In genomic region chr11:101862410-101863233, GRCh38 we compare ENCODE assay signal across 10 cellular contexts. TPM values are rescaled to one million over a fixed set of nuclear protein-coding genes. Genes with fewer than 3 reads are reported as not detected.
DNase-seq lines count a peak whose midpoint lies in the region; ATAC-seq and TF ChIP-seq lines count a peak whose summit lies in the region.
"Had no signal": no experiment of that assay in that cellular context is flagged by ENCODE, and none has a peak within 500 bp of the region (broad histone marks: within the 10 kb centered on the region; RNA-seq: fewer than 3 reads in every experiment).

No MANE protein-coding gene starts in this region.

- peak; percentile 73 for TF ChIP-seq CTCF in H9 (conservative IDR thresholded peaks at IDR 0.05)
- peak; percentile 75 for TF ChIP-seq CTCF in Panc1 (IDR thresholded peaks at IDR 0.05)
- TF ChIP-seq CTCF in fibroblast of villous mesenchyme (IDR thresholded peaks at IDR 0.05; ENCODE audit: insufficient read depth, low read depth, low read length) = peak; percentile 66

- H3K4me2 ChIP-seq in H9 (ENCODE audit: insufficient read depth, insufficient read length, low read length) = no peak overlapping the region

- H3K4me3 ChIP-seq in Panc1 (ENCODE audit: low read depth in 2 of 2, low read length in 2 of 2) (no peak overlapping the region), fibroblast of villous mesenchyme (ENCODE audit: low read depth, low read length) (no peak overlapping the region), skeletal muscle cell (ENCODE audit: low read depth, low read length) (no peak overlapping the region)

- H3K27ac Mint-ChIP-seq in H9 = peak overlapping the region in 1 of 3 experiments; percentile 1; a peak in 1 of 7 replicates
- H3K27ac Mint-ChIP-seq: T-helper 1 cell treated with Interleukin-12 subunit alpha and Interleukin-12 subunit beta and Interleukin-4 antibody, amounts not matched to agents 30 μg/mL and 1 μg/mL, for 36 hours had no signal

- no peaks in the 10 kb centered on the region for H4K20me1 ChIP-seq in H9 (ENCODE audit: control insufficient read depth, insufficient read depth, insufficient read length)

- H3K23me2 ChIP-seq in H9 (ENCODE audit: insufficient read length, low read depth, low read length, poor library complexity, severe bottlenecking) = no peaks in the 10 kb centered on the region

- H3K18ac ChIP-seq in H9 (ENCODE audit: insufficient read length, low read depth, low read length) = no peak overlapping the region

- H3K27ac ChIP-seq in H9 (ENCODE audit: insufficient read length, low read depth, low read length) (no peak overlapping the region), Panc1 (ENCODE audit: low read length) (peak overlapping the region; percentile 57)
- H3K27ac ChIP-seq: parathyroid adenoma had no signal

- intact Hi-C loops in Panc1 (cut with micrococcal nuclease; ENCODE audit: unreplicated experiment) = no loop called here

- H2BK12ac ChIP-seq in H9 (ENCODE audit: insufficient read length, low read depth, low read length) = no peak overlapping the region

- peaks cover 2 to 7% of the 10 kb centered on the region in 2 experiments for H3K4me1 Mint-ChIP-seq in H9

- H3K79me1 ChIP-seq in H9 (ENCODE audit: insufficient read depth, low read depth, low read length, poor library complexity, severe bottlenecking) = no peaks in the 10 kb centered on the region

- no peak overlapping the region for H2BK120ac ChIP-seq in H9 (ENCODE audit: low read depth, low read length, poor library complexity, severe bottlenecking)

- H3K4ac ChIP-seq in H9 (ENCODE audit: low read depth, low read length) = no peak overlapping the region

- ATAC-seq in Panc1 (peak; percentile 75), GM18861 (IDR thresholded peaks at IDR 0.05; ENCODE audit: unreplicated experiment) (no peak), HG03108 (IDR thresholded peaks at IDR 0.05; ENCODE audit: unreplicated experiment) (no peak), HG03342 (IDR thresholded peaks at IDR 0.05; ENCODE audit: unreplicated experiment) (no peak)

- H3K4me3 Mint-ChIP-seq in H9 = no peak overlapping the region
- H3K4me3 Mint-ChIP-seq: T-helper 1 cell treated with Interleukin-12 subunit alpha and Interleukin-12 subunit beta and Interleukin-4 antibody, amounts not matched to agents 30 μg/mL and 1 μg/mL, for 36 hours had no signal

- H4K91ac ChIP-seq in H9 (ENCODE audit: insufficient read length, low read depth, low read length) = no peak overlapping the region

- in situ Hi-C loops in Panc1 (cut with HindIII; ENCODE audit: low pct_unique_long_range_greater_than_20kb, low sequenced_read_pairs) = no loop called here

- no peak overlapping the region for H3K56ac ChIP-seq in H9 (ENCODE audit: insufficient read length, low read depth, low read length)

- no peak overlapping the region for H2BK5ac ChIP-seq in H9 (ENCODE audit: insufficient read length, low read length)

- no peak overlapping the region for H3K23ac ChIP-seq in H9 (ENCODE audit: insufficient read length, low read depth, low read length)

- peaks cover 4 to 11% (median 5%) of the 10 kb centered on the region in 3 experiments; a peak in 5 of 7 replicates for H3K36me3 Mint-ChIP-seq in H9 (ENCODE audit: insufficient read depth in 1 of 3, low read depth in 3 of 3)

- no peak overlapping the region for H3K14ac ChIP-seq in H9 (ENCODE audit: insufficient read depth, low read length)

- H2BK15ac ChIP-seq in H9 (ENCODE audit: low read depth, low read length) = no peak overlapping the region

- H2AFZ ChIP-seq in H9 (ENCODE audit: low read length) = no peak overlapping the region
- H2AFZ ChIP-seq: parathyroid adenoma had no signal

- H3K36me3 ChIP-seq in Panc1 (ENCODE audit: control insufficient read depth, insufficient read depth, low read length) = no peaks in the 10 kb centered on the region

- no peak overlapping the region for H3K9ac ChIP-seq in H9 (ENCODE audit: extremely low read depth, insufficient read length, low read length)
- H3K9ac ChIP-seq: parathyroid adenoma had no signal

- CTCF ChIA-PET in Panc1 (lab: Charles Lee) = interaction anchor here (0.5 to 4.0 kb wide), 3 partner anchors 22 to 1207 kb away, joined by 3 to 54 read pairs (median 4); no protein-coding TSS in a partner anchor

- peak; percentile 50 for DNase-seq in H9
- DNase-seq in Panc1 (ENCODE audit: low read depth, low spot score) = no peak
- peak; percentile 75 for DNase-seq in fibroblast of villous mesenchyme (ENCODE audit: low read depth)
- DNase-seq in skeletal muscle cell (ENCODE audit: low read depth) = peak; percentile 36
- no peak for DNase-seq in DMS79 (lab: John Stamatoyannopoulos, UW)

- H3K27me3 ChIP-seq in H9 (ENCODE audit: insufficient read depth, low read length) (no peaks in the 10 kb centered on the region), Panc1 (ENCODE audit: control insufficient read depth, insufficient read depth, low read length) (no peaks in the 10 kb centered on the region)

- no TSS peak for BruUV-seq in Panc1 (replicated peaks; lab: Mats Ljungman, UMichigan)

- POLR2A ChIA-PET in Panc1 (lab: Charles Lee) = no interaction called here

- no peak overlapping the region for H4K5ac ChIP-seq in H9 (ENCODE audit: insufficient read length, low read depth, low read length)

- H3K9me3 ChIP-seq in H9 (ENCODE audit: control insufficient read depth, low read depth, low read length) (no peaks in the 10 kb centered on the region), Panc1 (ENCODE audit: control insufficient read depth, insufficient read depth, low read depth, low read length) (no peaks in the 10 kb centered on the region)

- peaks cover 10 to 12% of the 10 kb centered on the region in 2 experiments for H3K9me3 Mint-ChIP-seq in H9

- H4K8ac ChIP-seq in H9 (replicated peaks; ENCODE audit: insufficient read length, low read depth, low read length) = no peak overlapping the region

- no peak overlapping the region for H2AK5ac ChIP-seq in H9 (ENCODE audit: insufficient read length, low read length)

- no peaks in the 10 kb centered on the region for H3K79me2 ChIP-seq in H9 (ENCODE audit: insufficient read depth, low read length)
- H3K79me2 ChIP-seq: parathyroid adenoma had no signal

- H3T11ph ChIP-seq in H9 (ENCODE audit: low read length) = no peak overlapping the region

- no peaks in the 10 kb centered on the region for H3K27me3 Mint-ChIP-seq in H9 (ENCODE audit: low read depth)

- no peak overlapping the region for H2BK20ac ChIP-seq in H9 (ENCODE audit: low read depth, low read length, poor library complexity, severe bottlenecking)

- H3K4me1 ChIP-seq in H9 (ENCODE audit: insufficient read depth, low read length) (no peaks in the 10 kb centered on the region), Panc1 (ENCODE audit: control insufficient read depth, insufficient read depth, low read length) (peaks cover 13% of the 10 kb centered on the region; the same call in 1 of the 2 replicates)
- H3K4me1 ChIP-seq: parathyroid adenoma had no signal

- WGBS in H9 (ENCODE audit: extremely low coverage, insufficient read length, low lambda C conversion rate) = no CpG with 5 or more reads among the region's 5 CpGs

RNA-seq across cellular contexts. Expression of gene CEP126, which starts 52.2 kb away (rescaled TPM):
- total RNA-seq in H9 (2021) = 1.2 TPM in 2 replicates
- 6.6 TPM for total RNA-seq in Panc1 (2021; ENCODE audit: unreplicated experiment)
- 2.0 TPM for polyA plus RNA-seq in Panc1 (2012; ENCODE audit: insufficient read length)
- total RNA-seq in fibroblast of villous mesenchyme = 0.97 and 2.2 TPM in 2 replicates

RNA-seq across cellular contexts. Expression of gene ANGPTL5, which starts 53.7 kb away (rescaled TPM):
- total RNA-seq in H9 (2021) (not detected in 2 replicates), Panc1 (2021; ENCODE audit: unreplicated experiment) (not detected), fibroblast of villous mesenchyme (not detected in 2 replicates)
- not detected for polyA plus RNA-seq in Panc1 (2012; ENCODE audit: insufficient read length)

Comparison
In these comparisons a context has a peak if more than half of its experiments do, and no peak if none do; other contexts are left out.
1. DNase-seq: peak in H9 (single experiment), fibroblast of villous mesenchyme (single experiment) and skeletal muscle cell (single experiment); none in Panc1 (single experiment) and DMS79 (single experiment).
2. Peak in every context shown above with its lines, with median percentiles within 50 percentile points of each other: CTCF ChIP-seq.